1 cellular context compared by ENCODE assay signal in the genomic region with DNA sequence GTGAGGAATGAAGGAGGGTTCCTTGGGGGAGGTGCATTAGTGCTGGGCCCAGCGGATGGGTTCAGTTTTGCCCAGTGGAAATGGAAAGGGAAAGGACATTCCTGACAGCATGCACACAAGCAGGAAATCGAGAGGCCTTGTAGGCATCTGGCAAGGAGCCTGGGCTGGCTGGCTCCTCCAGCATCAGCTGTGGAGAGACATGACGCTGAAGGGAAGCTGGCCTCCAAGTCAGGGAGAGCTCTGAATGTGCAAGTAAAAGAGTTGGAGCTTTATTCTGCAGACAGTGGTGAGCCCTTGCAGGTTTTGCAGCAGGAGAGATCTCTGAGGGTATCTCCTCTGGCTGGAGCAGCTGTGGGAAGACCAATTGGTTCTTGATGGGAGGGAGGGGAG.
TF ChIP-seq lines count a peak whose summit lies in the region.

No MANE protein-coding gene starts in this region.

TF ChIP-seq in IMR-90, 13 proteins besides CTCF, POLR2A, EP300 and RAD21 (continued from another document):
- no peak for TF ChIP-seq MAZ (IDR thresholded peaks at IDR 0.05; ENCODE audit: borderline replicate concordance, low read depth, low read length)
- TF ChIP-seq RFX5 (IDR thresholded peaks at IDR 0.05; ENCODE audit: low read depth, low read length), result no peak
- no peak; the same call in 1 of the 2 replicates for TF ChIP-seq SMC3 (IDR thresholded peaks at IDR 0.05; ENCODE audit: low read depth, low read length)
- no peak for TF ChIP-seq BHLHE40 (IDR thresholded peaks at IDR 0.05; ENCODE audit: low read depth, low read length)
